23 cellular contexts compared by ENCODE assay signal in genomic region chr7:3691478-3692151, GRCh38.
DNase-seq lines count a peak whose midpoint lies in the region; ATAC-seq and TF ChIP-seq lines count a peak whose summit lies in the region.
"Had no signal": no experiment of that assay in that cellular context is flagged by ENCODE, and none has a peak within 500 bp of the region (broad histone marks: within the 10 kb centered on the region; RNA-seq: fewer than 3 reads in every experiment).

No MANE protein-coding gene starts in this region.

- H3K27ac Mint-ChIP-seq in GM23338 (peak overlapping the region; percentile 94), neural progenitor cell (no peak overlapping the region)
- H3K27ac Mint-ChIP-seq: CD4-positive, alpha-beta T cell; IgD-negative memory B cell; T-helper 1 cell treated with Interleukin-12 subunit alpha and Interleukin-12 subunit beta and Interleukin-4 antibody, amounts not matched to agents 30 μg/mL and 1 μg/mL, for 36 hours had no signal

- H3K4me1 ChIP-seq in GM23338 (ENCODE audit: insufficient read depth) = peaks cover 30% of the 10 kb centered on the region
- H3K4me1 ChIP-seq in neural progenitor cell = peaks cover 11% of the 10 kb centered on the region
- H3K4me1 ChIP-seq: BLaER1 treated with 17β-estradiol and CSF1 and Interleukin-3, amounts not matched to agents 10 nM and 100 nM; Caco-2 had no signal

- H3F3A ChIP-seq in GM23338 (replicated peaks; ENCODE audit: low read depth) = no peaks in the 10 kb centered on the region
- H3F3A ChIP-seq in neural progenitor cell (ENCODE audit: low read depth) = no peaks in the 10 kb centered on the region

- no peaks in the 10 kb centered on the region for H3K79me2 ChIP-seq in GM23338 (replicated peaks; ENCODE audit: insufficient read depth)
- H3K79me2 ChIP-seq in neural progenitor cell (ENCODE audit: low read depth) = no peaks in the 10 kb centered on the region

- H3K9me3 Mint-ChIP-seq in GM23338 (peaks cover 5% of the 10 kb centered on the region; the same call in 2 of the 3 replicates), neural progenitor cell (peaks cover 15% of the 10 kb centered on the region)
- H3K9me3 Mint-ChIP-seq: IgD-negative memory B cell; T-helper 1 cell treated with Interleukin-12 subunit alpha and Interleukin-12 subunit beta and Interleukin-4 antibody, amounts not matched to agents 30 μg/mL and 1 μg/mL, for 36 hours had no signal

- TF ChIP-seq CTCF in GM23338 (conservative IDR thresholded peaks at IDR 0.05; ENCODE audit: low read depth in 2 of 2) = no peak
- TF ChIP-seq CTCF in neural progenitor cell (IDR thresholded peaks at IDR 0.05) = no peak

- H4K20me1 ChIP-seq in GM23338 (replicated peaks; ENCODE audit: insufficient read depth) = no peaks in the 10 kb centered on the region
- no peaks in the 10 kb centered on the region for H4K20me1 ChIP-seq in neural progenitor cell (ENCODE audit: low read depth)
- H4K20me1 ChIP-seq: BLaER1 treated with 17β-estradiol and CSF1 and Interleukin-3, amounts not matched to agents 10 nM and 100 nM had no signal

- H3K4me3 ChIP-seq in GM23338 = no peak overlapping the region
- no peak overlapping the region for H3K4me3 ChIP-seq in neural progenitor cell
- H3K4me3 ChIP-seq: BLaER1 treated with 17β-estradiol and CSF1 and Interleukin-3, amounts not matched to agents 10 nM and 100 nM had no signal

- no peaks in the 10 kb centered on the region for H3K9me2 ChIP-seq in GM23338 (ENCODE audit: insufficient read depth)
- H3K9me2 ChIP-seq: SK-N-SH had no signal

- H3K9me3 ChIP-seq in neural progenitor cell (ENCODE audit: low read depth) = peaks cover 3% of the 10 kb centered on the region
- H3K9me3 ChIP-seq: Caco-2, SK-N-SH had no signal

- ATAC-seq in GM23338 = peak; percentile 66

- DNase-seq in GM23338 (ENCODE audit: low spot score) (peak; percentile 45), NCI-H1417 (lab: John Stamatoyannopoulos, UW) (peak in 2 of 3 experiments; percentile 55 to 85), NCI-H69 (lab: John Stamatoyannopoulos, UW) (peak; percentile 84), neural progenitor cell (ENCODE audit: low spot score) (peak; percentile 39), NCI-H2081 treated with DMSO at 0.1 percent for 48 hours (lab: John Stamatoyannopoulos, UW) (no peak), NCI-H2171 (lab: John Stamatoyannopoulos, UW) (no peak), anterior cingulate cortex (lab: John Stamatoyannopoulos, UW) (no peak)
- DNase-seq in activated T-cell treated with anti-CD3 and anti-CD28 coated beads, Interleukin-2, amount 50 U/mL, for 48 hours = no peak
- DNase-seq: AML-193; Caco-2; CD4-positive, alpha-beta T cell; MM.1S; NCI-H187 treated with DMSO at 0.1 percent for 48 hours; NCI-H2107; NCI-H524; NCI-H774; SIG-M5; SK-N-SH; SW 1271 had no signal

- H3K36me3 ChIP-seq in GM23338 (ENCODE audit: insufficient read depth) (no peaks in the 10 kb centered on the region; the same call in 1 of the 2 replicates), neural progenitor cell (no peaks in the 10 kb centered on the region)
- H3K36me3 ChIP-seq: BLaER1 treated with 17β-estradiol and CSF1 and Interleukin-3, amounts not matched to agents 10 nM and 100 nM had no signal

- H3K4me1 Mint-ChIP-seq in GM23338 = peaks cover 22% of the 10 kb centered on the region
- peaks cover 23% of the 10 kb centered on the region for H3K4me1 Mint-ChIP-seq in neural progenitor cell
- H3K4me1 Mint-ChIP-seq: IgD-negative memory B cell had no signal

- H3K9ac ChIP-seq in neural progenitor cell = no peak overlapping the region
- H3K9ac ChIP-seq: BLaER1 treated with 17β-estradiol and CSF1 and Interleukin-3, amounts not matched to agents 10 nM and 100 nM; KMS-11; SK-N-SH had no signal

- no peak overlapping the region for H3K4me2 ChIP-seq in GM23338
- H3K4me2 ChIP-seq in neural progenitor cell = peak overlapping the region; percentile 3
- H3K4me2 ChIP-seq: BLaER1 treated with 17β-estradiol and CSF1 and Interleukin-3, amounts not matched to agents 10 nM and 100 nM; KMS-11; SK-N-SH had no signal

- H3K27me3 Mint-ChIP-seq in GM23338 (ENCODE audit: insufficient read depth, low read depth, poor library complexity) (peaks cover 4% of the 10 kb centered on the region), neural progenitor cell (ENCODE audit: insufficient read depth, low read depth) (no peaks in the 10 kb centered on the region)
- H3K27me3 Mint-ChIP-seq: CD4-positive, alpha-beta T cell had no signal

- peaks cover 5% of the 10 kb centered on the region; the same call in 1 of the 3 replicates for H3K36me3 Mint-ChIP-seq in GM23338 (ENCODE audit: low read depth)
- H3K36me3 Mint-ChIP-seq in neural progenitor cell = peaks cover 3% of the 10 kb centered on the region
- H3K36me3 Mint-ChIP-seq: IgD-negative memory B cell had no signal

- H2AFZ ChIP-seq in GM23338 (no peak overlapping the region), neural progenitor cell (replicated peaks) (no peak overlapping the region)

- H3K27ac ChIP-seq in GM23338 (ENCODE audit: low read depth) (no peak overlapping the region), neural progenitor cell (no peak overlapping the region)
- H3K27ac ChIP-seq: BLaER1 treated with 17β-estradiol and CSF1 and Interleukin-3, amounts not matched to agents 10 nM and 100 nM; KMS-11 had no signal

- no peak overlapping the region for H3K4me3 Mint-ChIP-seq in GM23338
- H3K4me3 Mint-ChIP-seq in neural progenitor cell = no peak overlapping the region
- H3K4me3 Mint-ChIP-seq: CD4-positive, alpha-beta T cell; IgD-negative memory B cell; T-helper 1 cell treated with Interleukin-12 subunit alpha and Interleukin-12 subunit beta and Interleukin-4 antibody, amounts not matched to agents 30 μg/mL and 1 μg/mL, for 36 hours had no signal

- no peaks in the 10 kb centered on the region for H3K27me3 ChIP-seq in GM23338 (ENCODE audit: insufficient read depth)
- H3K27me3 ChIP-seq in neural progenitor cell = no peaks in the 10 kb centered on the region
- H3K27me3 ChIP-seq: BLaER1 treated with 17β-estradiol and CSF1 and Interleukin-3, amounts not matched to agents 10 nM and 100 nM had no signal

TF ChIP-seq in GM23338, 12 proteins besides CTCF, POLR2A, EP300 and RAD21:
- TF ChIP-seq ETS1 (IDR thresholded peaks at IDR 0.05) = no peak
- no peak for TF ChIP-seq JUNB (IDR thresholded peaks at IDR 0.05; ENCODE audit: unreplicated experiment)
- TF ChIP-seq STAT1 (IDR thresholded peaks at IDR 0.05; ENCODE audit: unreplicated experiment) = no peak
- TF ChIP-seq ZNF331 (CRISPR knock-in tag; IDR thresholded peaks at IDR 0.05; ENCODE audit: low read depth) = no peak
- no peak for TF ChIP-seq EZH2 (IDR thresholded peaks at IDR 0.05; ENCODE audit: low read depth, unreplicated experiment)
- TF ChIP-seq POLR2AphosphoS5 (IDR thresholded peaks at IDR 0.05; ENCODE audit: low read depth) = no peak
- TF ChIP-seq CREB1 (CRISPR knock-in tag; IDR thresholded peaks at IDR 0.05; ENCODE audit: low read depth) = no peak

Comparison
In these comparisons a context has a peak if more than half of its experiments do, and no peak if none do; other contexts are left out.
1. DNase-seq: peak in GM23338 (single experiment), NCI-H1417 (2 of 3), NCI-H69 (single experiment) and neural progenitor cell (single experiment); none in NCI-H2081 treated with DMSO at 0.1 percent for 48 hours (single experiment), NCI-H2171 (single experiment), activated T-cell treated with anti-CD3 and anti-CD28 coated beads, Interleukin-2, amount 50 U/mL, for 48 hours (0 of 2) and anterior cingulate cortex (0 of 58).